In the genomic region with DNA sequence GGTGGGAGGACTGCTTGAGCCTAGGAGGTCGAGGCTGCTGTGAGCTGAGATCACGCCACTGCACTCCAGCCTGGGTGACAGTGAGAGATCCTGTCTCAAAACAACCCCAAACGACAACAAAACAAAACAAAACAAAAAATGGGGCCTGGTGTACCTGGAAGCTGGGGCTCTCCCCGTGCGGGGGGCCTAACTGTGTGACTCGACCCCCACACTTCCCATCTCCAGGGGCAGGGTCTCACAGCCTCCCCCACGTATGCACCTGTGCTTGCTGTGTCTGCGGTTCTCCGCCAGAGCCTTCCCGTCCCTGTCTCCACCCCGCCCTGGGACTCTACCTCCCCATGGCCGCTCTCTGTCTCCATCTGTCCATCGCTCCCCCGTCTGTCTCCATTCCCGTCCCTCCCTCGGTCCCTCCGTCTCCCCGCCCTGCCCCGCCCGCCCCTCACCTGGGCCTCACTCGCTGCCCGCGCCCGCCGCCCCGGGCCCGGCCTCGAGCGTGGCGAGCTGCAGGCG, we compare ENCODE assay signal across 8 cellular contexts. TPM values are rescaled to one million over a fixed set of nuclear protein-coding genes. Genes with fewer than 3 reads are reported as not detected.
A peak's percentile ranks its signal among the peaks of the same experiment; 100 is the strongest.
DNase-seq lines count a peak whose midpoint lies in the region; ATAC-seq and TF ChIP-seq lines count a peak whose summit lies in the region.

No MANE protein-coding gene starts in this region.

- H3K4me3 Mint-ChIP-seq in T-helper 17 cell = peak overlapping the region; percentile 100
- peak overlapping the region; percentile 89 for H3K4me3 Mint-ChIP-seq in stimulated activated memory B cell treated with anti-CD40 and anti-IgM and Interleukin-4, amounts not matched to agents 10 μg/mL and 1 μg/mL and 100 μg/mL, for 72 hours

- peaks cover 29% of the 10 kb centered on the region for H3K4me1 ChIP-seq in SJCRH30

- DNase-seq in NCI-H1092 treated with DMSO at 0.1 percent for 48 hours (lab: John Stamatoyannopoulos, UW) (peak; percentile 25), NCI-H1092 (lab: John Stamatoyannopoulos, UW) (no peak), T-helper 17 cell (no peak), fibroblast of the aortic adventitia (ENCODE audit: low read depth) (no peak), cerebellar cortex (ENCODE audit: low spot score) (no peak), SJCRH30 (no peak), inferior parietal cortex (ENCODE audit: extremely low spot score) (no peak)

- H3K9me3 Mint-ChIP-seq in stimulated activated memory B cell treated with anti-CD40 and anti-IgM and Interleukin-4, amounts not matched to agents 10 μg/mL and 1 μg/mL and 100 μg/mL, for 72 hours = no peaks in the 10 kb centered on the region

- H3K36me3 ChIP-seq in SJCRH30 = peaks cover 21% of the 10 kb centered on the region

- H3K36me3 Mint-ChIP-seq in T-helper 17 cell (ENCODE audit: low read depth) = peaks cover 8% of the 10 kb centered on the region
- peaks cover 26% of the 10 kb centered on the region for H3K36me3 Mint-ChIP-seq in stimulated activated memory B cell treated with anti-CD40 and anti-IgM and Interleukin-4, amounts not matched to agents 10 μg/mL and 1 μg/mL and 100 μg/mL, for 72 hours

- peak overlapping the region; percentile 65 for H3K27ac Mint-ChIP-seq in T-helper 17 cell
- H3K27ac Mint-ChIP-seq in stimulated activated memory B cell treated with anti-CD40 and anti-IgM and Interleukin-4, amounts not matched to agents 10 μg/mL and 1 μg/mL and 100 μg/mL, for 72 hours = peak overlapping the region; percentile 72

- no peak for ATAC-seq in T-helper 17 cell
- ATAC-seq in stimulated activated memory B cell treated with anti-CD40 and anti-IgM and Interleukin-4, amounts not matched to agents 10 μg/mL and 1 μg/mL and 100 μg/mL, for 72 hours = no peak

- H3K4me1 Mint-ChIP-seq in T-helper 17 cell = peaks cover 42% of the 10 kb centered on the region
- peaks cover 51% of the 10 kb centered on the region for H3K4me1 Mint-ChIP-seq in stimulated activated memory B cell treated with anti-CD40 and anti-IgM and Interleukin-4, amounts not matched to agents 10 μg/mL and 1 μg/mL and 100 μg/mL, for 72 hours

- H3K27me3 Mint-ChIP-seq in T-helper 17 cell = peaks cover 5% of the 10 kb centered on the region
- no peaks in the 10 kb centered on the region for H3K27me3 Mint-ChIP-seq in stimulated activated memory B cell treated with anti-CD40 and anti-IgM and Interleukin-4, amounts not matched to agents 10 μg/mL and 1 μg/mL and 100 μg/mL, for 72 hours

- H3K4me3 ChIP-seq in fibroblast of the aortic adventitia (ENCODE audit: low read depth, low read length) (peak overlapping the region; percentile 48), SJCRH30 (no peak overlapping the region)

- H3K27ac ChIP-seq in SJCRH30 = no peak overlapping the region

- no peaks in the 10 kb centered on the region for H3K27me3 ChIP-seq in SJCRH30

- no peak for TF ChIP-seq CTCF in fibroblast of the aortic adventitia (IDR thresholded peaks at IDR 0.05; ENCODE audit: insufficient read depth, low read length)

- H3K9me3 ChIP-seq in T-helper 17 cell (ENCODE audit: control insufficient read depth, low read length, poor library complexity, severe bottlenecking) = no peaks in the 10 kb centered on the region
- no peaks in the 10 kb centered on the region for H3K9me3 ChIP-seq in SJCRH30 (replicated peaks)

RNA-seq across cellular contexts. Expression of gene TMEM238, which starts 0.8 kb away (rescaled TPM):
- total RNA-seq in T-helper 17 cell = 10 to 100 TPM; 14.6 to 19.5 TPM
- not detected in 2 replicates for total RNA-seq in fibroblast of the aortic adventitia (ENCODE audit: low replicate concordance)
- total RNA-seq in SJCRH30 (2014; rRNA removed; shearing (Covaris generic)) = 0.14 and 0.25 TPM in 2 replicates

RNA-seq across cellular contexts. Expression of gene RPL28, which starts 2.4 kb away (rescaled TPM):
- total RNA-seq in T-helper 17 cell = 1,000 to 10,000 TPM; 3,164 to 3,616 TPM
- total RNA-seq in fibroblast of the aortic adventitia (ENCODE audit: low replicate concordance) = 88.6 and 829 TPM in 2 replicates
- total RNA-seq in SJCRH30 (2014; rRNA removed; shearing (Covaris generic)) = 612 and 617 TPM in 2 replicates

RNA-seq across cellular contexts. Expression of gene TMEM190, which starts 6.7 kb away (rescaled TPM):
- total RNA-seq in T-helper 17 cell (not detected), fibroblast of the aortic adventitia (ENCODE audit: low replicate concordance) (not detected in 2 replicates)
- total RNA-seq in SJCRH30 (2014; rRNA removed; shearing (Covaris generic)) = not detected in 2 replicates

RNA-seq across cellular contexts. Expression of gene IL11, which starts 13.1 kb away (rescaled TPM):
- total RNA-seq in T-helper 17 cell = under 1 TPM; 0.25 to 0.89 TPM
- total RNA-seq in fibroblast of the aortic adventitia (ENCODE audit: low replicate concordance) = 1.6 and 2.2 TPM in 2 replicates
- 16.7 and 17.8 TPM in 2 replicates for total RNA-seq in SJCRH30 (2014; rRNA removed; shearing (Covaris generic))

RNA-seq across cellular contexts. Expression of gene GARIN5B, which starts 20.3 kb away (rescaled TPM):
- total RNA-seq in T-helper 17 cell (under 1 TPM in 1 of 2 donors, not detected in 1; 0.07 TPM), fibroblast of the aortic adventitia (ENCODE audit: low replicate concordance) (not detected in 2 replicates)
- total RNA-seq in SJCRH30 (2014; rRNA removed; shearing (Covaris generic)) = not detected in 2 replicates

Comparison
In these comparisons a context has a peak if more than half of its experiments do, and no peak if none do; other contexts are left out.
1. RNA of gene TMEM238, which starts 0.8 kb away (total RNA-seq): 14.6 to 19.5 TPM in T-helper 17 cell; 0.14 to 0.25 TPM in SJCRH30 and not detected in fibroblast of the aortic adventitia; every median in the first group is over 10 times any median in the second.